In genomic region chr5:120765189-120765588, GRCh38 we compare ENCODE assay signal across 28 cellular contexts.
A peak's percentile ranks its signal among the peaks of the same experiment; 100 is the strongest.
DNase-seq lines count a peak whose midpoint lies in the region; ATAC-seq and TF ChIP-seq lines count a peak whose summit lies in the region.
"Had no signal": no experiment of that assay in that cellular context is flagged by ENCODE, and none has a peak within 500 bp of the region (broad histone marks: within the 10 kb centered on the region; RNA-seq: fewer than 3 reads in every experiment).

No MANE protein-coding gene starts in this region.

- H3K4me1 ChIP-seq in GM23338 (ENCODE audit: insufficient read depth), result peaks cover 54% of the 10 kb centered on the region
- H3K4me1 ChIP-seq: pancreas, SJSA1 had no signal

- no peaks in the 10 kb centered on the region for H3F3A ChIP-seq in GM23338 (replicated peaks; ENCODE audit: low read depth)

- TF ChIP-seq CTCF in GM23338 (conservative IDR thresholded peaks at IDR 0.05; ENCODE audit: low read depth in 2 of 2) (no peak), fibroblast of the aortic adventitia (IDR thresholded peaks at IDR 0.05; ENCODE audit: insufficient read depth, low read length) (no peak)

- no peaks in the 10 kb centered on the region for H3K36me3 ChIP-seq in GM23338 (ENCODE audit: insufficient read depth)
- H3K36me3 ChIP-seq: pancreas, SJSA1 had no signal

- no peak for ATAC-seq in GM23338
- ATAC-seq in GM19455 (IDR thresholded peaks at IDR 0.05; ENCODE audit: unreplicated experiment), result no peak
- ATAC-seq: HepG2; left cardiac atrium; pancreas; stimulated activated effector memory CD8-positive, alpha-beta T cell treated with anti-CD3 and anti-CD28 coated beads, Interleukin-12 subunit alpha, Interleukin-12 subunit beta, amount 100 ng/mL, for 72 hours; T-cell had no signal

- H3K4me3 ChIP-seq in GM23338 (no peak overlapping the region), fibroblast of the aortic adventitia (ENCODE audit: low read depth, low read length) (no peak overlapping the region)
- H3K4me3 ChIP-seq: pancreas, SJSA1 had no signal

- 0 out of 2 replicates have a peak overlapping the region, but pooled peaks have one; percentile 5 for H3K4me2 ChIP-seq in GM23338

- peaks cover 2% of the 10 kb centered on the region for H3K27me3 Mint-ChIP-seq in GM23338 (ENCODE audit: insufficient read depth, low read depth, poor library complexity)
- H3K27me3 Mint-ChIP-seq: activated naive CD4-positive, alpha-beta T cell treated with anti-CD3 and anti-CD28 coated beads, Interleukin-2, amount 10 ng/mL, durations not matched to agents 7 days and 5 days; T-cell; type B pancreatic cell had no signal

- no peak overlapping the region for H2AFZ ChIP-seq in GM23338

- no peaks in the 10 kb centered on the region for H3K27me3 ChIP-seq in GM23338 (ENCODE audit: insufficient read depth)
- H3K27me3 ChIP-seq: pancreas, SJSA1 had no signal

- H3K36me3 Mint-ChIP-seq in GM23338 (ENCODE audit: low read depth), result peaks cover 4% of the 10 kb centered on the region; the same call in 2 of the 3 replicates
- H3K36me3 Mint-ChIP-seq: activated naive CD4-positive, alpha-beta T cell treated with anti-CD3 and anti-CD28 coated beads, Interleukin-2, amount 10 ng/mL, durations not matched to agents 7 days and 5 days; stimulated activated effector memory CD8-positive, alpha-beta T cell treated with anti-CD3 and anti-CD28 coated beads, Interleukin-12 subunit alpha, Interleukin-12 subunit beta, amount 100 ng/mL, for 72 hours; T-cell; type B pancreatic cell had no signal

- no peaks in the 10 kb centered on the region for H4K20me1 ChIP-seq in GM23338 (replicated peaks; ENCODE audit: insufficient read depth)

- DNase-seq in GM23338 (ENCODE audit: low spot score), result no peak
- DNase-seq in astrocyte of the hippocampus (ENCODE audit: low read depth, low spot score), result peak; percentile 38
- peak; percentile 36 for DNase-seq in fibroblast of the aortic adventitia (ENCODE audit: low read depth)
- peak; percentile 32 for DNase-seq in smooth muscle cell of the brain vasculature (ENCODE audit: low read depth, low spot score)
- DNase-seq in NCI-H1436 (lab: John Stamatoyannopoulos, UW), result no peak
- DNase-seq in NCI-H526 (lab: John Stamatoyannopoulos, UW), result no peak
- DNase-seq: activated CD4-positive, CD25-positive, alpha-beta regulatory T cell; activated naive CD4-positive, alpha-beta T cell treated with anti-CD3 and anti-CD28 coated beads, Interleukin-2, amount 10 ng/mL, durations not matched to agents 7 days and 5 days; cortex of kidney; Kasumi-1; left cardiac atrium; mammary epithelial cell; NCI-H1105; NCI-H2029 treated with DMSO at 0.1 percent for 48 hours; NCI-H2227 treated with DMSO at 0.1 percent for 48 hours; NCI-H69; pancreas; retina; stimulated activated CD4-positive, alpha-beta T cell treated with anti-CD3 and anti-CD28 coated beads, Interleukin-12 subunit alpha, Interleukin-12 subunit beta, amount 100 ng/mL, for 4 hours; stimulated activated CD4-positive, alpha-beta T cell treated with anti-CD3 and anti-CD28 coated beads, Interleukin-4, amount 100 ng/mL, for 24 hours; substantia nigra; T-cell had no signal

- no peak overlapping the region for H3K4me3 Mint-ChIP-seq in GM23338
- H3K4me3 Mint-ChIP-seq: activated naive CD4-positive, alpha-beta T cell treated with anti-CD3 and anti-CD28 coated beads, Interleukin-2, amount 10 ng/mL, durations not matched to agents 7 days and 5 days; activated T-helper 1 cell treated with anti-CD3 and anti-CD28 coated beads, Interleukin-12 subunit alpha, Interleukin-12 subunit beta, Interleukin-2, Interleukin-4 antibody, amounts not matched to agents 30 ng/mL and 10 ng/mL and 1 ng/mL, durations not matched to agents 14 hours and 24 hours and 36 hours; stimulated activated effector memory CD8-positive, alpha-beta T cell treated with anti-CD3 and anti-CD28 coated beads, Interleukin-12 subunit alpha, Interleukin-12 subunit beta, amount 100 ng/mL, for 72 hours; T-cell; type B pancreatic cell had no signal

- no peak overlapping the region for H3K27ac ChIP-seq in GM23338 (ENCODE audit: low read depth)
- H3K27ac ChIP-seq: pancreas, SJSA1 had no signal

- H3K4me1 Mint-ChIP-seq in GM23338, result peaks cover 44% of the 10 kb centered on the region
- H3K4me1 Mint-ChIP-seq: activated naive CD4-positive, alpha-beta T cell treated with anti-CD3 and anti-CD28 coated beads, Interleukin-2, amount 10 ng/mL, durations not matched to agents 7 days and 5 days; stimulated activated effector memory CD8-positive, alpha-beta T cell treated with anti-CD3 and anti-CD28 coated beads, Interleukin-12 subunit alpha, Interleukin-12 subunit beta, amount 100 ng/mL, for 72 hours; T-cell had no signal

- H3K27ac Mint-ChIP-seq in GM23338, result no peak overlapping the region; the same call in 1 of the 2 replicates
- H3K27ac Mint-ChIP-seq: activated naive CD4-positive, alpha-beta T cell treated with anti-CD3 and anti-CD28 coated beads, Interleukin-2, amount 10 ng/mL, durations not matched to agents 7 days and 5 days; activated T-helper 1 cell treated with anti-CD3 and anti-CD28 coated beads, Interleukin-12 subunit alpha, Interleukin-12 subunit beta, Interleukin-2, Interleukin-4 antibody, amounts not matched to agents 30 ng/mL and 10 ng/mL and 1 ng/mL, durations not matched to agents 14 hours and 24 hours and 36 hours; stimulated activated effector memory CD8-positive, alpha-beta T cell treated with anti-CD3 and anti-CD28 coated beads, Interleukin-12 subunit alpha, Interleukin-12 subunit beta, amount 100 ng/mL, for 72 hours; T-cell; type B pancreatic cell had no signal

- no peaks in the 10 kb centered on the region; the same call in 2 of the 3 replicates for H3K9me3 Mint-ChIP-seq in GM23338
- H3K9me3 Mint-ChIP-seq: activated T-helper 1 cell treated with anti-CD3 and anti-CD28 coated beads, Interleukin-12 subunit alpha, Interleukin-12 subunit beta, Interleukin-2, Interleukin-4 antibody, amounts not matched to agents 30 ng/mL and 10 ng/mL and 1 ng/mL, durations not matched to agents 14 hours and 24 hours and 36 hours; type B pancreatic cell had no signal

- no peaks in the 10 kb centered on the region for H3K9me2 ChIP-seq in GM23338 (ENCODE audit: insufficient read depth)

- H3K79me2 ChIP-seq in GM23338 (replicated peaks; ENCODE audit: insufficient read depth), result no peaks in the 10 kb centered on the region

TF ChIP-seq in GM23338, 12 proteins besides CTCF, POLR2A, EP300 and RAD21:
- TF ChIP-seq CREB1 (CRISPR knock-in tag; IDR thresholded peaks at IDR 0.05; ENCODE audit: low read depth) (no peak), EZH2 (IDR thresholded peaks at IDR 0.05; ENCODE audit: low read depth, unreplicated experiment) (no peak), ZNF114 (CRISPR knock-in tag; IDR thresholded peaks at IDR 0.05) (no peak), NANOG (IDR thresholded peaks at IDR 0.05; ENCODE audit: borderline replicate concordance) (no peak)
TF ChIP-seq in GM23338: peak in this region for 0.

Comparison
In these comparisons a context has a peak if more than half of its experiments do, and no peak if none do; other contexts are left out.
1. DNase-seq: peak in astrocyte of the hippocampus (single experiment), fibroblast of the aortic adventitia (single experiment) and smooth muscle cell of the brain vasculature (single experiment); none in GM23338 (single experiment), NCI-H1436 (single experiment) and NCI-H526 (0 of 2).